Comparison of ENCODE assay signal across 25 cellular contexts in genomic region chr4:39910064-39910463, GRCh38.
"Had no signal": no experiment of that assay in that cellular context is flagged by ENCODE, and none has a peak within 500 bp of the region (broad histone marks: within the 10 kb centered on the region; RNA-seq: fewer than 3 reads in every experiment).

No MANE protein-coding gene starts in this region.

- H3K27ac ChIP-seq: ascending aorta, body of pancreas had no signal

- H3K27ac Mint-ChIP-seq: activated CD8-positive, alpha-beta T cell treated with anti-CD3 and anti-CD28 coated beads, Interleukin-2, amount 10 ng/mL, durations not matched to agents 7 days and 5 days; activated naive CD4-positive, alpha-beta T cell treated with anti-CD3 and anti-CD28 coated beads, Interleukin-2, amount 50 U/mL, for 72 hours; activated naive CD8-positive, alpha-beta T cell treated with anti-CD3 and anti-CD28 coated beads, Interleukin-2, amount 50 U/mL, for 24 hours; T-helper 17 cell; WTC11 had no signal

- ATAC-seq: activated CD8-positive, alpha-beta T cell treated with anti-CD3 and anti-CD28 coated beads, Interleukin-2, amount 10 ng/mL, durations not matched to agents 7 days and 5 days; activated naive CD4-positive, alpha-beta T cell treated with anti-CD3 and anti-CD28 coated beads, Interleukin-2, amount 50 U/mL, for 72 hours; activated naive CD8-positive, alpha-beta T cell treated with anti-CD3 and anti-CD28 coated beads, Interleukin-2, amount 50 U/mL, for 24 hours; body of pancreas; T-helper 17 cell; WTC11 had no signal

- H3K27me3 ChIP-seq: ascending aorta, body of pancreas had no signal

- H3K4me1 Mint-ChIP-seq: central memory CD8-positive, alpha-beta T cell; WTC11 had no signal

- H3K27me3 Mint-ChIP-seq: activated naive CD8-positive, alpha-beta T cell treated with anti-CD3 and anti-CD28 coated beads, Interleukin-2, amount 50 U/mL, for 24 hours; central memory CD8-positive, alpha-beta T cell; T-helper 17 cell had no signal

- H3K9me3 ChIP-seq: ascending aorta, body of pancreas had no signal

- H3K36me3 Mint-ChIP-seq: activated naive CD4-positive, alpha-beta T cell treated with anti-CD3 and anti-CD28 coated beads, Interleukin-2, amount 50 U/mL, for 72 hours had no signal

- DNase-seq: activated CD4-positive, alpha-beta T cell treated with anti-CD3 and anti-CD28 coated beads for 48 hours; activated CD4-positive, alpha-beta T cell treated with anti-CD3 and anti-CD28 coated beads, Interleukin-2, amount 50 U/mL, for 4 hours; activated CD4-positive, CD25-positive, alpha-beta regulatory T cell treated with anti-CD3 and anti-CD28 coated beads, Interleukin-2, amount 50 U/mL, for 72 hours; activated CD8-positive, alpha-beta memory T cell treated with anti-CD3 and anti-CD28 coated beads, Interleukin-2, amount 50 U/mL, for 48 hours; activated CD8-positive, alpha-beta T cell treated with anti-CD3 and anti-CD28 coated beads, Interleukin-2, amount 10 ng/mL, durations not matched to agents 7 days and 5 days; activated effector memory CD4-positive, alpha-beta T cell treated with anti-CD3 and anti-CD28 coated beads, Interleukin-2, amount 50 U/mL, for 16 hours; activated naive CD4-positive, alpha-beta T cell treated with Interleukin-2 at 50 U/mL for 16 hours; activated naive CD8-positive, alpha-beta T cell treated with anti-CD3 and anti-CD28 coated beads, Interleukin-2, amount 50 U/mL, for 24 hours; activated T-cell treated with anti-CD3 and anti-CD28 coated beads, Interleukin-2, amount 50 U/mL, for 1 hour; amniotic stem cell; body of pancreas; Kasumi-1; NCI-H1105 treated with DMSO at 0.1 percent for 48 hours; NCI-H1436 treated with DMSO at 0.1 percent for 48 hours; NCI-H187; NCI-H2081; NCI-H446; NCI-H524; SIG-M5; T-helper 17 cell; T-helper 9 cell had no signal

- H3K4me3 Mint-ChIP-seq: activated CD8-positive, alpha-beta T cell treated with anti-CD3 and anti-CD28 coated beads, Interleukin-2, amount 10 ng/mL, durations not matched to agents 7 days and 5 days; activated naive CD8-positive, alpha-beta T cell treated with anti-CD3 and anti-CD28 coated beads, Interleukin-2, amount 50 U/mL, for 24 hours; central memory CD8-positive, alpha-beta T cell; WTC11 had no signal

- H3K4me1 ChIP-seq: ascending aorta had no signal

- H3K4me3 ChIP-seq: ascending aorta, body of pancreas had no signal

- H3K9me3 Mint-ChIP-seq: activated naive CD4-positive, alpha-beta T cell treated with anti-CD3 and anti-CD28 coated beads, Interleukin-2, amount 50 U/mL, for 72 hours; activated naive CD8-positive, alpha-beta T cell treated with anti-CD3 and anti-CD28 coated beads, Interleukin-2, amount 50 U/mL, for 24 hours; central memory CD8-positive, alpha-beta T cell; WTC11 had no signal
